ENCODE assay signal across 21 cellular contexts in genomic region chr10:86670876-86671275, GRCh38. TPM values are rescaled to one million over a fixed set of nuclear protein-coding genes. Genes with fewer than 3 reads are reported as not detected.
A peak's percentile ranks its signal among the peaks of the same experiment; 100 is the strongest.
DNase-seq lines count a peak whose midpoint lies in the region; ATAC-seq and TF ChIP-seq lines count a peak whose summit lies in the region.
"Had no signal": no experiment of that assay in that cellular context is flagged by ENCODE, and none has a peak within 500 bp of the region (broad histone marks: within the 10 kb centered on the region; RNA-seq: fewer than 3 reads in every experiment).

No MANE protein-coding gene starts in this region.

- no peaks in the 10 kb centered on the region for H3K36me3 Mint-ChIP-seq in WTC11
- H3K36me3 Mint-ChIP-seq: naive B cell had no signal

- TF ChIP-seq CTCF in WTC11 (IDR thresholded peaks at IDR 0.05) (no peak), suprapubic skin (IDR thresholded peaks at IDR 0.05) (no peak), foreskin fibroblast (IDR thresholded peaks at IDR 0.05; ENCODE audit: low read depth, low read length) (no peak), GM20000 (IDR thresholded peaks at IDR 0.05; ENCODE audit: extremely low read depth, missing control alignments) (no peak)

- H3K9me3 Mint-ChIP-seq in WTC11 = no peaks in the 10 kb centered on the region
- H3K9me3 Mint-ChIP-seq: activated CD4-positive, alpha-beta memory T cell treated with anti-CD3 and anti-CD28 coated beads, Interleukin-2, amount 10 ng/mL, durations not matched to agents 7 days and 5 days; activated naive CD8-positive, alpha-beta T cell treated with anti-CD3 and anti-CD28 coated beads, Interleukin-2, amount 50 U/mL, for 24 hours; CD4-positive, alpha-beta T cell; naive B cell had no signal

- H3K36me3 ChIP-seq in esophagus (ENCODE audit: control insufficient read depth in 2 of 2, insufficient read depth in 2 of 2, low read length in 1 of 2) = no peaks in the 10 kb centered on the region
- H3K36me3 ChIP-seq in muscle layer of duodenum (ENCODE audit: control insufficient read depth in 1 of 2, insufficient read depth in 2 of 2, low read length in 2 of 2) = no peaks in the 10 kb centered on the region
- H3K36me3 ChIP-seq in suprapubic skin = no peaks in the 10 kb centered on the region
- H3K36me3 ChIP-seq: brain microvascular endothelial cell had no signal

- peak overlapping the region; percentile 21 to 60 for H3K27ac ChIP-seq in esophagus (ENCODE audit: low read depth in 2 of 2, low read length in 1 of 2)
- H3K27ac ChIP-seq in muscle layer of duodenum (ENCODE audit: low read length) = no peak overlapping the region
- H3K27ac ChIP-seq in suprapubic skin = no peak overlapping the region
- H3K27ac ChIP-seq: brain microvascular endothelial cell had no signal

- ATAC-seq in WTC11 = no peak
- ATAC-seq: activated naive CD8-positive, alpha-beta T cell treated with anti-CD3 and anti-CD28 coated beads, Interleukin-2, amount 50 U/mL, for 24 hours had no signal

- DNase-seq in WTC11 (ENCODE audit: low spot score) = no peak
- DNase-seq in suprapubic skin (ENCODE audit: low spot score in 2 of 2) = no peak
- no peak for DNase-seq in globus pallidus (ENCODE audit: low spot score)
- no peak for DNase-seq in activated effector memory CD4-positive, alpha-beta T cell treated with anti-CD3 and anti-CD28 coated beads, Interleukin-2, amount 50 U/mL, for 16 hours
- no peak for DNase-seq in foreskin fibroblast
- DNase-seq in GM20000 (ENCODE audit: low spot score) = no peak
- DNase-seq: activated CD4-positive, alpha-beta memory T cell treated with anti-CD3 and anti-CD28 coated beads, Interleukin-2, amount 10 ng/mL, durations not matched to agents 7 days and 5 days; activated effector memory CD4-positive, alpha-beta T cell treated with Interleukin-2 at 50 U/mL for 16 hours; activated naive CD8-positive, alpha-beta T cell treated with anti-CD3 and anti-CD28 coated beads, Interleukin-2, amount 50 U/mL, for 24 hours; brain microvascular endothelial cell; CD4-positive, alpha-beta T cell; H7; hypothalamus; mammary epithelial cell; naive B cell; NCI-H2171; T1000; testis had no signal

- CTCF ChIA-PET in WTC11 (lab: Charles Lee) = interaction anchor here (1.4 to 2.8 kb wide), 5 partner anchors 8 to 275 kb away, joined by 4 to 19 read pairs (median 6); no protein-coding TSS in a partner anchor

- H3K27me3 ChIP-seq in esophagus (ENCODE audit: control insufficient read depth in 1 of 2, insufficient read depth in 2 of 2, low read length in 2 of 2) (no peaks in the 10 kb centered on the region), muscle layer of duodenum (ENCODE audit: low read depth, low read length) (no peaks in the 10 kb centered on the region), suprapubic skin (no peaks in the 10 kb centered on the region)
- H3K27me3 ChIP-seq: brain microvascular endothelial cell, testis had no signal

- POLR2A ChIA-PET in WTC11 (lab: Charles Lee) = no interaction called here

- peaks cover 50% of the 10 kb centered on the region for H3K4me1 Mint-ChIP-seq in WTC11
- H3K4me1 Mint-ChIP-seq: activated CD4-positive, alpha-beta memory T cell treated with anti-CD3 and anti-CD28 coated beads, Interleukin-2, amount 10 ng/mL, durations not matched to agents 7 days and 5 days; activated naive CD8-positive, alpha-beta T cell treated with anti-CD3 and anti-CD28 coated beads, Interleukin-2, amount 50 U/mL, for 24 hours had no signal

- whole genome bisulfite sequencing in esophagus, 2 donors = 80 to 82% methylated on average over 8 of the region's 8 CpGs
- WGBS in suprapubic skin = 90% methylated on average over 4 of the region's 8 CpGs

- no peak overlapping the region for H3K27ac Mint-ChIP-seq in WTC11
- H3K27ac Mint-ChIP-seq: activated CD4-positive, alpha-beta memory T cell treated with anti-CD3 and anti-CD28 coated beads, Interleukin-2, amount 10 ng/mL, durations not matched to agents 7 days and 5 days; activated naive CD8-positive, alpha-beta T cell treated with anti-CD3 and anti-CD28 coated beads, Interleukin-2, amount 50 U/mL, for 24 hours; CD4-positive, alpha-beta T cell; naive B cell had no signal

- TF ChIP-seq EP300 in suprapubic skin (IDR thresholded peaks at IDR 0.05) = no peak

- H3K4me3 ChIP-seq in esophagus (ENCODE audit: low read depth in 1 of 2, low read length in 2 of 2) = no peak overlapping the region
- peak overlapping the region; percentile 48 to 60 for H3K4me3 ChIP-seq in muscle layer of duodenum (ENCODE audit: low read depth in 1 of 2, low read length in 2 of 2)
- H3K4me3 ChIP-seq in suprapubic skin = peak overlapping the region; percentile 10
- H3K4me3 ChIP-seq in foreskin fibroblast (ENCODE audit: low read depth in 1 of 2, low read length in 2 of 2) = no peak overlapping the region
- H3K4me3 ChIP-seq: testis had no signal

- H3K27me3 Mint-ChIP-seq in WTC11 (ENCODE audit: low read depth) = no peaks in the 10 kb centered on the region
- H3K27me3 Mint-ChIP-seq: activated naive CD8-positive, alpha-beta T cell treated with anti-CD3 and anti-CD28 coated beads, Interleukin-2, amount 50 U/mL, for 24 hours; CD4-positive, alpha-beta T cell had no signal

- H3K9me3 ChIP-seq in esophagus (ENCODE audit: control insufficient read depth in 2 of 2, insufficient read depth in 1 of 2, low read depth in 1 of 2, low read length in 1 of 2) (no peaks in the 10 kb centered on the region), muscle layer of duodenum (ENCODE audit: control insufficient read depth in 1 of 2, low read length in 2 of 2) (no peaks in the 10 kb centered on the region), suprapubic skin (no peaks in the 10 kb centered on the region)
- H3K9me3 ChIP-seq: testis had no signal

- no peak overlapping the region for H3K4me3 Mint-ChIP-seq in WTC11
- H3K4me3 Mint-ChIP-seq: activated CD4-positive, alpha-beta memory T cell treated with anti-CD3 and anti-CD28 coated beads, Interleukin-2, amount 10 ng/mL, durations not matched to agents 7 days and 5 days; activated naive CD8-positive, alpha-beta T cell treated with anti-CD3 and anti-CD28 coated beads, Interleukin-2, amount 50 U/mL, for 24 hours; CD4-positive, alpha-beta T cell; naive B cell had no signal

- H3K4me1 ChIP-seq in esophagus (ENCODE audit: control insufficient read depth in 2 of 2, insufficient read depth in 2 of 2, low read length in 1 of 2) = peaks cover 0 to 28% of the 10 kb centered on the region in 2 donors
- peaks cover 8 to 36% of the 10 kb centered on the region in 2 donors for H3K4me1 ChIP-seq in muscle layer of duodenum (ENCODE audit: control insufficient read depth in 1 of 2, insufficient read depth in 2 of 2, low read length in 2 of 2)
- H3K4me1 ChIP-seq in suprapubic skin = peaks cover 10% of the 10 kb centered on the region

- TF ChIP-seq POLR2A in suprapubic skin (IDR thresholded peaks at IDR 0.05) = no peak

TF ChIP-seq in WTC11, 78 proteins besides CTCF, POLR2A, EP300 and RAD21:
- TF ChIP-seq TEAD4 (CRISPR knock-in tag; IDR thresholded peaks at IDR 0.05) (no peak), RELA (CRISPR knock-in tag; IDR thresholded peaks at IDR 0.05; ENCODE audit: borderline replicate concordance) (0 out of 2 replicates have a peak, but pooled peaks have one; percentile 6), ZNF138 (CRISPR knock-in tag; conservative IDR thresholded peaks at IDR 0.05) (no peak)

RNA-seq across cellular contexts. Expression of gene LDB3, which starts 2.6 kb away (rescaled TPM):
- total RNA-seq in WTC11 (2021) (0.42 to 0.96 TPM (median 0.46 TPM) in 3 replicates), suprapubic skin (1 to 10 TPM in 1 of 4 donors, under 1 TPM in 2, not detected in 1; 0.44 to 3.2 (median 0.98) TPM)
- polyA plus RNA-seq in esophagus = 1 to 10 TPM; 1.4 to 2.4 TPM
- total RNA-seq: mammary epithelial cell had no signal
- polyA plus RNA-seq: mammary epithelial cell had no signal

RNA-seq across cellular contexts. Expression of gene OPN4, which starts 16.5 kb away (rescaled TPM):
- total RNA-seq in WTC11 (2021) (not detected in 3 replicates), suprapubic skin (under 1 TPM in 1 of 4 donors, not detected in 3; 0.34 TPM)
- under 1 TPM in 1 of 2 donors, not detected in 1; 0.02 TPM for polyA plus RNA-seq in esophagus
- total RNA-seq: activated CD4-positive, alpha-beta memory T cell treated with anti-CD3 and anti-CD28 coated beads, Interleukin-2, amount 10 ng/mL, durations not matched to agents 7 days and 5 days; CD4-positive, alpha-beta T cell; H7; mammary epithelial cell; osteocyte had no signal
- polyA plus RNA-seq: mammary epithelial cell had no signal

Comparison
In these comparisons a context has a peak if more than half of its experiments do, and no peak if none do; other contexts are left out.
1. H3K27ac ChIP-seq: peak in esophagus (2 of 2); none in muscle layer of duodenum (single experiment) and suprapubic skin (single experiment).
2. H3K4me3 ChIP-seq: peak in muscle layer of duodenum (2 of 2) and suprapubic skin (single experiment); none in esophagus (0 of 2) and foreskin fibroblast (0 of 2).